In the genomic region with DNA sequence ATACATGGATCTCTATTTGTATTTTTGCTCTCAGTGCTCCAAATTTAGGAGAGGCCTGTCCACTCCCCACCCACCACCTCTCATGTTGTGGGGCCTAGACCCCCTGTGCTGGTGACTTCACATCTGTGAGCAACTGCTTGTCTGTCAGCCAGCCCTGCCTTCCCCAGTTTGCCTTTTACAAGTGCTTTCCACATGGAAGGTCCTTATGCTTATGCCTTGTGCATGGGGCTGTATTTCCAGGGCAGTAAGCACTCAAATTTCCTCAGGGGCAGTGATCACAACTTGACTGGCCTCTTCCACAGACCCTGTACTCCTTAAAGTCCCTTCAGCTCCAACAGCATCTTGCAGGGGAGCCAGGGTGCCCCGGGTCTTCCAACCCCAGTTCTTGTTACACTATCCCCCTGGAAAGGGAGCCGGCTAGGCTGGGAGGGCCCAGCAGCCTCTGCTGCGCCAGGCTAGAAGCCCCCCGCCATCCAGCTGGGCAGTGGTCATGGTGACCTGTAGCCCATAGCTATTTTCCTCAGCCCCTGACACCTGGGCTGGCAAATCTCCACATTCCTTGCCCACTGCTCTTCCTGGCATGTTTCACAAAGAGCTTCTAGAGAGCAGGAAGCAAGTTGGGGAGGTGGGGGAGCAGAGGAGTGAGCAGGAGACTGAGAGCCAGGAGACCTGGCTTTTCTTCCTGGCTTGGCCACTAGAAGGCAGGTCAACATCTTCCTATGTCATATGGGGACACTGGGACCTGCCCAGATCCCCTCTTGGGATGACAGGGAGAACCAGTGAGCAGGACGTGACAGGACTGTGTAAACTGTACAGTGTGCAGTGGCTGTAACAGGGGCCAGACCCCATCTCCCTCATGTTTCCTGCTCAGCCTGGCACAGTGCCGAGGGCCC, we compare ENCODE assay signal across 14 cellular contexts. TPM values are rescaled to one million over a fixed set of nuclear protein-coding genes. Genes with fewer than 3 reads are reported as not detected.
A peak's percentile ranks its signal among the peaks of the same experiment; 100 is the strongest.
DNase-seq lines count a peak whose midpoint lies in the region; ATAC-seq, FAIRE-seq and TF ChIP-seq lines count a peak whose summit lies in the region.
"Had no signal": no experiment of that assay in that cellular context is flagged by ENCODE, and none has a peak within 500 bp of the region (broad histone marks: within the 10 kb centered on the region; RNA-seq: fewer than 3 reads in every experiment).

No MANE protein-coding gene starts in this region.

- H3K9me3 ChIP-seq in cardiac muscle cell (ENCODE audit: low read depth) (no peaks in the 10 kb centered on the region), upper lobe of right lung (no peaks in the 10 kb centered on the region)

- no peak overlapping the region for H3K4me3 Mint-ChIP-seq in glutamatergic neuron (ENCODE audit: unreplicated experiment)
- H3K4me3 Mint-ChIP-seq: immature natural killer cell had no signal

- TF ChIP-seq POLR2A in GM12892 (IDR thresholded peaks at IDR 0.05; ENCODE audit: low read depth, low read length), result no peak

- H3K27ac Mint-ChIP-seq in glutamatergic neuron (ENCODE audit: unreplicated experiment), result peak overlapping the region; percentile 22
- H3K27ac Mint-ChIP-seq: immature natural killer cell had no signal

- H3K36me3 ChIP-seq in cardiac muscle cell (no peaks in the 10 kb centered on the region), upper lobe of right lung (no peaks in the 10 kb centered on the region)

- no peaks in the 10 kb centered on the region for H3K27me3 ChIP-seq in cardiac muscle cell
- no peaks in the 10 kb centered on the region for H3K27me3 ChIP-seq in upper lobe of right lung

- H3K4me1 ChIP-seq in cardiac muscle cell (ENCODE audit: low read depth) (peaks cover 14% of the 10 kb centered on the region), upper lobe of right lung (peaks cover 14% of the 10 kb centered on the region)

- FAIRE-seq in GM12892 (lab: Jason Lieb, UNC), result no peak
- FAIRE-seq: GM18507, H54, RCC 7860 had no signal

- DNase-seq in cardiac muscle cell (ENCODE audit: low read depth in 1 of 2, low spot score in 1 of 2), result peak in 1 of 2 donors; percentile 52
- no peak for DNase-seq in Right ventricle myocardium inferior (ENCODE audit: missing footprints)
- DNase-seq in SK-MEL-5 (ENCODE audit: low read depth, low spot score), result peak; percentile 37
- no peak for DNase-seq in glutamatergic neuron
- no peak for DNase-seq in upper lobe of right lung
- DNase-seq in ecto neural progenitor cell (ENCODE audit: low spot score), result no peak
- no peak for DNase-seq in activated naive CD4-positive, alpha-beta T cell treated with Interleukin-2 at 50 U/mL for 16 hours
- no peak for DNase-seq in GM12892 (ENCODE audit: insufficient read length)
- DNase-seq: cerebellar nuclear complex, immature natural killer cell, NCI-H2081 treated with DMSO at 0.1 percent for 48 hours had no signal

- TF ChIP-seq CTCF in cardiac muscle cell (IDR thresholded peaks at IDR 0.05; ENCODE audit: low read depth, low read length) (no peak), glutamatergic neuron (IDR thresholded peaks at IDR 0.05; ENCODE audit: partially characterized antibody, unreplicated experiment) (no peak), upper lobe of right lung (IDR thresholded peaks at IDR 0.05) (peak; percentile 9)

- in situ Hi-C loops in SK-MEL-5 (cut with HindIII; ENCODE audit: low pct_unique_long_range_greater_than_20kb, low sequenced_read_pairs), result no loop called here

- H3K4me1 Mint-ChIP-seq in glutamatergic neuron (ENCODE audit: low read depth, unreplicated experiment), result peaks cover 7% of the 10 kb centered on the region

- no peak overlapping the region for H3K4me3 ChIP-seq in cardiac muscle cell
- no peak overlapping the region for H3K4me3 ChIP-seq in upper lobe of right lung

- H3K27me3 Mint-ChIP-seq in glutamatergic neuron (ENCODE audit: unreplicated experiment), result peaks cover 11% of the 10 kb centered on the region

- no peaks in the 10 kb centered on the region for H3K36me3 Mint-ChIP-seq in glutamatergic neuron (ENCODE audit: unreplicated experiment)
- H3K36me3 Mint-ChIP-seq: immature natural killer cell had no signal

- peaks cover 11% of the 10 kb centered on the region for H3K9me3 Mint-ChIP-seq in glutamatergic neuron (ENCODE audit: unreplicated experiment)
- H3K9me3 Mint-ChIP-seq: immature natural killer cell had no signal

- intact Hi-C loops in Right ventricle myocardium inferior (cut with DNase I), result no loop called here
- intact Hi-C loops in upper lobe of right lung (cut with DNase I), result no loop called here

- H3K27ac ChIP-seq in cardiac muscle cell (peak overlapping the region; percentile 60), upper lobe of right lung (no peak overlapping the region)

- ATAC-seq in Right ventricle myocardium inferior (no peak), upper lobe of right lung (no peak)

RNA-seq across cellular contexts. Expression of a gene that starts 29.7 kb away (rescaled TPM):
- total RNA-seq in cardiac muscle cell, result 5.8 and 19.4 TPM in 2 replicates
- 6.6 and 16.6 TPM in 2 replicates for polyA plus RNA-seq in cardiac muscle cell
- total RNA-seq in Right ventricle myocardium inferior, result 7.7 TPM
- 107 and 109 TPM in 2 replicates for total RNA-seq in SK-MEL-5 (2014; rRNA removed; shearing (Covaris generic))
- 133 and 140 TPM in 2 replicates for polyA plus RNA-seq in SK-MEL-5 (2015; cell fraction: cytosol; rRNA removed)
- 322 and 357 TPM in 2 replicates for polyA plus RNA-seq in SK-MEL-5 (2015; cell fraction: nucleus; rRNA removed)
- 147 TPM for total RNA-seq in glutamatergic neuron (ENCODE audit: unreplicated experiment)
- total RNA-seq in upper lobe of right lung, result 19.3 TPM
- 11.5 TPM for polyA plus RNA-seq in GM12892 (2012; ENCODE audit: missing spikeins)
